ENCODE assay signal across 35 cellular contexts in genomic region chr3:77381426-77381825, GRCh38.
"Had no signal": no experiment of that assay in that cellular context is flagged by ENCODE, and none has a peak within 500 bp of the region (broad histone marks: within the 10 kb centered on the region; RNA-seq: fewer than 3 reads in every experiment).

No MANE protein-coding gene starts in this region.

- H3K27ac Mint-ChIP-seq: activated B cell treated with CpG ODN at 0.5 μM for 24 hours; activated CD4-positive, alpha-beta memory T cell treated with anti-CD3 and anti-CD28 coated beads, Interleukin-2, amount 10 ng/mL, durations not matched to agents 7 days and 5 days; activated CD4-positive, alpha-beta T cell treated with anti-CD3 and anti-CD28 coated beads, Interleukin-2, amount 10 ng/mL, durations not matched to agents 24 days and 14 days; activated CD8-positive, alpha-beta memory T cell treated with anti-CD3 and anti-CD28 coated beads, Interleukin-2, amount 10 ng/mL, durations not matched to agents 7 days and 5 days; activated CD8-positive, alpha-beta T cell treated with anti-CD3 and anti-CD28 coated beads, Interleukin-2, amount 10 ng/mL, durations not matched to agents 7 days and 5 days; activated naive CD4-positive, alpha-beta T cell treated with anti-CD3 and anti-CD28 coated beads, Interleukin-2, amount 10 ng/mL, durations not matched to agents 7 days and 5 days; activated naive CD4-positive, alpha-beta T cell treated with anti-CD3 and anti-CD28 coated beads, Interleukin-2, amount 50 U/mL, for 24 hours; activated naive CD8-positive, alpha-beta T cell; activated naive CD8-positive, alpha-beta T cell treated with anti-CD3 and anti-CD28 coated beads, Interleukin-2, amount 10 ng/mL, durations not matched to agents 7 days and 5 days; activated naive CD8-positive, alpha-beta T cell treated with anti-CD3 and anti-CD28 coated beads, Interleukin-2, amount 50 U/mL, for 24 hours; activated T-cell treated with anti-CD3 and anti-CD28 coated beads, Interleukin-2, amount 50 U/mL, for 24 hours; activated T-helper 2 cell treated with anti-CD3 and anti-CD28 coated beads, Interferon-gamma antibody, Interleukin-2, Interleukin-4, amounts not matched to agents 10 μg/mL and 5 μg/mL and 100 μg/mL, durations not matched to agents 14 hours and 24 hours and 36 hours; T-helper 1 cell treated with Interleukin-12 subunit alpha and Interleukin-12 subunit beta and Interleukin-4 antibody, amounts not matched to agents 30 μg/mL and 1 μg/mL, for 36 hours; T-helper 2 cell treated with Interferon-gamma antibody and Interleukin-4, amounts not matched to agents 5 μg/mL and 100 μg/mL, for 36 hours had no signal

- H3K4me3 Mint-ChIP-seq: activated B cell treated with CpG ODN at 0.5 μM for 24 hours; activated CD4-positive, alpha-beta memory T cell treated with anti-CD3 and anti-CD28 coated beads, Interleukin-2, amount 10 ng/mL, durations not matched to agents 7 days and 5 days; activated CD4-positive, alpha-beta T cell treated with anti-CD3 and anti-CD28 coated beads, Interleukin-2, amount 10 ng/mL, durations not matched to agents 24 days and 14 days; activated CD8-positive, alpha-beta memory T cell treated with anti-CD3 and anti-CD28 coated beads, Interleukin-2, amount 10 ng/mL, durations not matched to agents 7 days and 5 days; activated CD8-positive, alpha-beta T cell treated with anti-CD3 and anti-CD28 coated beads, Interleukin-2, amount 10 ng/mL, durations not matched to agents 7 days and 5 days; activated naive CD4-positive, alpha-beta T cell treated with anti-CD3 and anti-CD28 coated beads, Interleukin-2, amount 10 ng/mL, durations not matched to agents 7 days and 5 days; activated naive CD4-positive, alpha-beta T cell treated with anti-CD3 and anti-CD28 coated beads, Interleukin-2, amount 50 U/mL, for 24 hours; activated naive CD8-positive, alpha-beta T cell; activated naive CD8-positive, alpha-beta T cell treated with anti-CD3 and anti-CD28 coated beads, Interleukin-2, amount 10 ng/mL, durations not matched to agents 7 days and 5 days; activated naive CD8-positive, alpha-beta T cell treated with anti-CD3 and anti-CD28 coated beads, Interleukin-2, amount 50 U/mL, for 24 hours; activated T-cell treated with anti-CD3 and anti-CD28 coated beads, Interleukin-2, amount 50 U/mL, for 24 hours; T-helper 1 cell treated with Interleukin-12 subunit alpha and Interleukin-12 subunit beta and Interleukin-4 antibody, amounts not matched to agents 30 μg/mL and 1 μg/mL, for 36 hours; T-helper 2 cell treated with Interferon-gamma antibody and Interleukin-4, amounts not matched to agents 5 μg/mL and 100 μg/mL, for 36 hours had no signal

- DNase-seq: activated B cell treated with CpG ODN at 0.5 μM for 24 hours; activated CD4-positive, alpha-beta memory T cell treated with anti-CD3 and anti-CD28 coated beads, Interleukin-2, amount 10 ng/mL, durations not matched to agents 7 days and 5 days; activated CD4-positive, alpha-beta T cell treated with anti-CD3 and anti-CD28 coated beads for 4 hours; activated CD4-positive, alpha-beta T cell treated with anti-CD3 and anti-CD28 coated beads, Interleukin-2, amount 10 ng/mL, durations not matched to agents 24 days and 14 days; activated CD4-positive, alpha-beta T cell treated with anti-CD3 and anti-CD28 coated beads, Interleukin-2, amount 50 U/mL, for 1 hour; activated CD4-positive, alpha-beta T cell treated with anti-CD3 and anti-CD28 coated beads, Interleukin-2, amount 50 U/mL, for 4 hours; activated CD4-positive, CD25-positive, alpha-beta regulatory T cell treated with anti-CD3 and anti-CD28 coated beads, Interleukin-2, amount 50 U/mL, for 72 hours; activated CD8-positive, alpha-beta memory T cell treated with anti-CD3 and anti-CD28 coated beads for 24 hours; activated CD8-positive, alpha-beta memory T cell treated with anti-CD3 and anti-CD28 coated beads, Interleukin-2, amount 10 ng/mL, durations not matched to agents 7 days and 5 days; activated CD8-positive, alpha-beta memory T cell treated with anti-CD3 and anti-CD28 coated beads, Interleukin-2, amount 50 U/mL, for 48 hours; activated CD8-positive, alpha-beta T cell treated with anti-CD3 and anti-CD28 coated beads, Interleukin-2, amount 10 ng/mL, durations not matched to agents 7 days and 5 days; activated effector memory CD4-positive, alpha-beta T cell treated with Interleukin-2 at 50 U/mL for 16 hours; activated gamma-delta T cell; activated naive CD4-positive, alpha-beta T cell treated with anti-CD3 and anti-CD28 coated beads, Interleukin-2, amount 10 ng/mL, durations not matched to agents 7 days and 5 days; activated naive CD4-positive, alpha-beta T cell treated with Interleukin-2 at 50 U/mL for 16 hours; activated naive CD8-positive, alpha-beta T cell treated with anti-CD3 and anti-CD28 coated beads, Interleukin-2, amount 10 ng/mL, durations not matched to agents 7 days and 5 days; activated naive CD8-positive, alpha-beta T cell treated with anti-CD3 and anti-CD28 coated beads, Interleukin-2, amount 50 U/mL, for 24 hours; activated T-cell treated with anti-CD3 and anti-CD28 coated beads, Interleukin-2, amount 50 U/mL, for 24 hours; activated T-cell treated with anti-CD3 and anti-CD28 coated beads, Interleukin-2, amount 50 U/mL, for 48 hours; adrenal gland; amniotic stem cell; aorta; body of pancreas; brain microvascular endothelial cell; central memory CD4-positive, alpha-beta T cell; T-helper 1 cell; T-helper 2 cell; T-helper 9 cell had no signal

- H3K4me3 ChIP-seq: adrenal gland, body of pancreas, breast epithelium had no signal

- H3K9me3 Mint-ChIP-seq: activated CD4-positive, alpha-beta T cell treated with anti-CD3 and anti-CD28 coated beads, Interleukin-2, amount 10 ng/mL, durations not matched to agents 24 days and 14 days; activated naive CD4-positive, alpha-beta T cell treated with anti-CD3 and anti-CD28 coated beads, Interleukin-2, amount 50 U/mL, for 24 hours had no signal

- H3K27me3 Mint-ChIP-seq: activated B cell treated with CpG ODN at 0.5 μM for 24 hours; activated CD4-positive, alpha-beta memory T cell treated with anti-CD3 and anti-CD28 coated beads, Interleukin-2, amount 10 ng/mL, durations not matched to agents 7 days and 5 days; activated CD4-positive, alpha-beta T cell treated with anti-CD3 and anti-CD28 coated beads, Interleukin-2, amount 10 ng/mL, durations not matched to agents 24 days and 14 days; activated CD8-positive, alpha-beta memory T cell treated with anti-CD3 and anti-CD28 coated beads, Interleukin-2, amount 10 ng/mL, durations not matched to agents 7 days and 5 days; activated naive CD4-positive, alpha-beta T cell treated with anti-CD3 and anti-CD28 coated beads, Interleukin-2, amount 10 ng/mL, durations not matched to agents 7 days and 5 days; activated naive CD4-positive, alpha-beta T cell treated with anti-CD3 and anti-CD28 coated beads, Interleukin-2, amount 50 U/mL, for 24 hours; activated naive CD8-positive, alpha-beta T cell; activated naive CD8-positive, alpha-beta T cell treated with anti-CD3 and anti-CD28 coated beads, Interleukin-2, amount 10 ng/mL, durations not matched to agents 7 days and 5 days; activated naive CD8-positive, alpha-beta T cell treated with anti-CD3 and anti-CD28 coated beads, Interleukin-2, amount 50 U/mL, for 24 hours; activated T-cell treated with anti-CD3 and anti-CD28 coated beads, Interleukin-2, amount 50 U/mL, for 24 hours had no signal

- H3K4me1 ChIP-seq: adrenal gland, body of pancreas, breast epithelium had no signal

- H3K4me1 Mint-ChIP-seq: activated B cell treated with CpG ODN at 0.5 μM for 24 hours; activated CD4-positive, alpha-beta memory T cell treated with anti-CD3 and anti-CD28 coated beads, Interleukin-2, amount 10 ng/mL, durations not matched to agents 7 days and 5 days; activated CD4-positive, alpha-beta T cell treated with anti-CD3 and anti-CD28 coated beads, Interleukin-2, amount 10 ng/mL, durations not matched to agents 24 days and 14 days; activated CD8-positive, alpha-beta memory T cell treated with anti-CD3 and anti-CD28 coated beads, Interleukin-2, amount 10 ng/mL, durations not matched to agents 7 days and 5 days; activated naive CD4-positive, alpha-beta T cell treated with anti-CD3 and anti-CD28 coated beads, Interleukin-2, amount 10 ng/mL, durations not matched to agents 7 days and 5 days; activated naive CD4-positive, alpha-beta T cell treated with anti-CD3 and anti-CD28 coated beads, Interleukin-2, amount 50 U/mL, for 24 hours; activated naive CD8-positive, alpha-beta T cell treated with anti-CD3 and anti-CD28 coated beads, Interleukin-2, amount 10 ng/mL, durations not matched to agents 7 days and 5 days; activated naive CD8-positive, alpha-beta T cell treated with anti-CD3 and anti-CD28 coated beads, Interleukin-2, amount 50 U/mL, for 24 hours had no signal

- H3K36me3 ChIP-seq: adrenal gland, brain microvascular endothelial cell, breast epithelium had no signal

- H3K27ac ChIP-seq: adrenal gland, body of pancreas, brain microvascular endothelial cell, breast epithelium, VCaP had no signal

- H3K9me3 ChIP-seq: adrenal gland, body of pancreas, breast epithelium had no signal

- H3K36me3 Mint-ChIP-seq: activated CD8-positive, alpha-beta memory T cell treated with anti-CD3 and anti-CD28 coated beads, Interleukin-2, amount 10 ng/mL, durations not matched to agents 7 days and 5 days; activated naive CD4-positive, alpha-beta T cell treated with anti-CD3 and anti-CD28 coated beads, Interleukin-2, amount 10 ng/mL, durations not matched to agents 7 days and 5 days; activated naive CD4-positive, alpha-beta T cell treated with anti-CD3 and anti-CD28 coated beads, Interleukin-2, amount 50 U/mL, for 24 hours; activated naive CD8-positive, alpha-beta T cell; activated naive CD8-positive, alpha-beta T cell treated with anti-CD3 and anti-CD28 coated beads, Interleukin-2, amount 10 ng/mL, durations not matched to agents 7 days and 5 days had no signal

- H3K27me3 ChIP-seq: adrenal gland, body of pancreas, brain microvascular endothelial cell, breast epithelium had no signal

- ATAC-seq: activated CD8-positive, alpha-beta memory T cell treated with anti-CD3 and anti-CD28 coated beads, Interleukin-2, amount 10 ng/mL, durations not matched to agents 7 days and 5 days; activated CD8-positive, alpha-beta T cell treated with anti-CD3 and anti-CD28 coated beads, Interleukin-2, amount 10 ng/mL, durations not matched to agents 7 days and 5 days; activated naive CD8-positive, alpha-beta T cell treated with anti-CD3 and anti-CD28 coated beads, Interleukin-2, amount 50 U/mL, for 24 hours; body of pancreas had no signal
